9 cellular contexts compared by ENCODE assay signal in the genomic region with DNA sequence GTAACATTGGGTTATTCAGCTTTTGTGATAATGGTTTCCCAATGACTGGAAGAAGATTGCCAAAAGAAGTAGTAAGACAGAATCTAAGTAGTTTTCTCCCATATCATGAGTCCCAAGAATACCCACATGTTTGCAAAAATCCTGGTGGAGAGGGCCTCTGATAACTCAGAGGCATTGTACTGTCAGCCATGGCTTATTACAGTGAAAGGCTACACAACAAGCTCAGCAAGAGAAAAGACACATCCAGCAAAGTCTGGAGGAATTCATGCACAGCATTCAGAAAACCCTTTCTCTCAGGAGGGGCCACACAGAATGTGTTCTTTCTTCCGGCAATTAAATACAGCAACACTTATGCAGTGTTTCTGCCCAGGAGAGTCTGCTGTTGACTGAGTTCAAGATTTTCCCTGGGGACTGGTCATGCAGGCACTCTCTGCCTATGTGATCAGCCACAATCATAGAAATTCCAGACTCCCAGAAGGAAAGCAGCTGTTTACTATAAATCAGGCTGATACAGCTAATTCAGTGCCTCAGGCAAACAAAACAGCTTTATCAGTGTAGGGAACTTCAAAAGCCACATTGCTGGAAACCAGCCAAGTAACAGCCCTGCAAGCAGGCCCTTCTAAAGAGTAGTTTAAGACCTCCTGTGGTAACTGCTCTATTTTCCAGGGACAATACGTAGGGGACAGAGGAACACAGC.
DNase-seq lines count a peak whose midpoint lies in the region; ATAC-seq, FAIRE-seq and TF ChIP-seq lines count a peak whose summit lies in the region.
"Had no signal": no experiment of that assay in that cellular context is flagged by ENCODE, and none has a peak within 500 bp of the region (broad histone marks: within the 10 kb centered on the region; RNA-seq: fewer than 3 reads in every experiment).

No MANE protein-coding gene starts in this region.

- in situ Hi-C loops in KBM-7 (cut with MboI; ENCODE audit: low pct_unique_long_range_greater_than_20kb, low sequenced_read_pairs) = no loop called here

- WGBS in small intestine, 3 donors = 18 to 38% (median 37%) methylated on average over 2 of the region's 2 CpGs

- no peak overlapping the region for H2AFZ ChIP-seq in fibroblast of lung (ENCODE audit: low read length)

- no peaks in the 10 kb centered on the region for H3K9me3 ChIP-seq in fibroblast of lung (ENCODE audit: control insufficient read depth, insufficient read depth, low read depth, low read length)
- no peaks in the 10 kb centered on the region for H3K9me3 ChIP-seq in small intestine (ENCODE audit: control insufficient read depth, low read depth)

- ATAC-seq in HG02763 (IDR thresholded peaks at IDR 0.05; ENCODE audit: unreplicated experiment) = no peak

- FAIRE-seq in small intestine (lab: Jason Lieb, UNC) (no peak), GM19239 (lab: Jason Lieb, UNC) (no peak)

- H3K4me1 ChIP-seq in fibroblast of lung (ENCODE audit: control insufficient read depth, extremely low read depth, insufficient read depth, low read length) = no peaks in the 10 kb centered on the region
- H3K4me1 ChIP-seq in small intestine (ENCODE audit: control insufficient read depth in 2 of 2, insufficient read depth in 1 of 2, low read depth in 1 of 2, low read length in 1 of 2) = no peaks in the 10 kb centered on the region

- no peaks in the 10 kb centered on the region for H3K36me3 ChIP-seq in fibroblast of lung (ENCODE audit: control insufficient read depth, insufficient read depth, low read length)
- no peaks in the 10 kb centered on the region for H3K36me3 ChIP-seq in small intestine (ENCODE audit: control insufficient read depth in 2 of 2, insufficient read depth in 2 of 2, low read length in 2 of 2)

- H3K4me2 ChIP-seq in fibroblast of lung (ENCODE audit: extremely low read depth, insufficient read depth, low read length) = no peak overlapping the region

- H3K4me3 ChIP-seq in fibroblast of lung (replicated peaks in 1 of 4; ENCODE audit: control extremely low read depth in 1 of 4, insufficient read depth in 1 of 4, low read depth in 3 of 4, low read length in 4 of 4) = no peak overlapping the region
- no peak overlapping the region for H3K4me3 ChIP-seq in small intestine (ENCODE audit: low read depth in 1 of 2, low read length in 2 of 2)

- no peak for TF ChIP-seq CTCF in fibroblast of lung (conservative IDR thresholded peaks at IDR 0.05 in 1 of 2, IDR thresholded peaks at IDR 0.05 in 1 of 2; ENCODE audit: low read depth in 1 of 2, low read length in 2 of 2)

- H3K27me3 ChIP-seq in fibroblast of lung (ENCODE audit: control insufficient read depth, insufficient read depth, low read length) = no peaks in the 10 kb centered on the region
- no peaks in the 10 kb centered on the region for H3K27me3 ChIP-seq in small intestine (ENCODE audit: control insufficient read depth in 2 of 2, insufficient read depth in 2 of 2, low read length in 2 of 2)

- H4K20me1 ChIP-seq in fibroblast of lung (ENCODE audit: control insufficient read depth, extremely low read depth, insufficient read depth, low read length) = no peaks in the 10 kb centered on the region

- no peak overlapping the region for H3K9ac ChIP-seq in fibroblast of lung (ENCODE audit: insufficient read depth, low read length)

- no peaks in the 10 kb centered on the region for H3K79me2 ChIP-seq in fibroblast of lung (ENCODE audit: control insufficient read depth, insufficient read depth, low read length)

- DNase-seq in KBM-7 (peak; percentile 2), NCI-H774 (lab: John Stamatoyannopoulos, UW) (peak; percentile 31), fibroblast of lung (ENCODE audit: low read depth in 2 of 2) (peak; percentile 25 to 69), small intestine (peak; percentile 9), DMS114 treated with DMSO at 0.1 percent for 48 hours (lab: John Stamatoyannopoulos, UW; ENCODE audit: unreplicated experiment) (no peak), GM19239 (ENCODE audit: insufficient read length, low spot score) (no peak)
- DNase-seq in stimulated activated CD4-positive, alpha-beta T cell treated with anti-CD3 and anti-CD28 coated beads, Interleukin-2, amount 100 ng/mL, for 48 hours = no peak
- DNase-seq: activated naive CD8-positive, alpha-beta T cell treated with anti-CD3 and anti-CD28 coated beads, Interleukin-2, amount 10 ng/mL, durations not matched to agents 7 days and 5 days had no signal

- H3K27ac ChIP-seq in fibroblast of lung (ENCODE audit: insufficient read depth, low read length) (no peak overlapping the region), small intestine (ENCODE audit: low read depth in 1 of 2, low read length in 1 of 2) (no peak overlapping the region)

Comparison
In these comparisons a context has a peak if more than half of its experiments do, and no peak if none do; other contexts are left out.
1. DNase-seq: peak in KBM-7 (single experiment), NCI-H774 (single experiment), fibroblast of lung (2 of 2) and small intestine (single experiment); none in stimulated activated CD4-positive, alpha-beta T cell treated with anti-CD3 and anti-CD28 coated beads, Interleukin-2, amount 100 ng/mL, for 48 hours (0 of 2), DMS114 treated with DMSO at 0.1 percent for 48 hours (single experiment) and GM19239 (single experiment).